8 cellular contexts compared by ENCODE assay signal in genomic region chr2:96245609-96246390, GRCh38. TPM values are rescaled to one million over a fixed set of nuclear protein-coding genes. Genes with fewer than 3 reads are reported as not detected.
DNase-seq lines count a peak whose midpoint lies in the region; ATAC-seq lines count a peak whose summit lies in the region.

No MANE protein-coding gene starts in this region.

- peaks cover 56% of the 10 kb centered on the region for H3K4me1 Mint-ChIP-seq in activated T-cell treated with anti-CD3 and anti-CD28 coated beads, Interleukin-2, amount 50 U/mL, for 72 hours (ENCODE audit: low read depth)
- peaks cover 58% of the 10 kb centered on the region for H3K4me1 Mint-ChIP-seq in T-helper 1 cell treated with Interleukin-12 subunit alpha and Interleukin-12 subunit beta and Interleukin-4 antibody, amounts not matched to agents 30 μg/mL and 1 μg/mL, for 36 hours (ENCODE audit: low read depth)
- H3K4me1 Mint-ChIP-seq in stimulated activated naive CD8-positive, alpha-beta T cell treated with anti-CD3 and anti-CD28 coated beads, Interleukin-15, amount 100 ng/mL, for 72 hours: peaks cover 62% of the 10 kb centered on the region

- peak overlapping the region; percentile 43 for H3K27ac Mint-ChIP-seq in activated T-cell treated with anti-CD3 and anti-CD28 coated beads, Interleukin-2, amount 50 U/mL, for 72 hours
- peak overlapping the region; percentile 81 for H3K27ac Mint-ChIP-seq in T-helper 1 cell treated with Interleukin-12 subunit alpha and Interleukin-12 subunit beta and Interleukin-4 antibody, amounts not matched to agents 30 μg/mL and 1 μg/mL, for 36 hours
- peak overlapping the region; percentile 86 to 97 for H3K27ac Mint-ChIP-seq in stimulated activated naive CD8-positive, alpha-beta T cell treated with anti-CD3 and anti-CD28 coated beads, Interleukin-15, amount 100 ng/mL, for 72 hours

- ATAC-seq in activated T-cell treated with anti-CD3 and anti-CD28 coated beads, Interleukin-2, amount 50 U/mL, for 72 hours (replicated peaks in 1 of 2): no peak
- ATAC-seq in stimulated activated naive CD8-positive, alpha-beta T cell treated with anti-CD3 and anti-CD28 coated beads, Interleukin-15, amount 100 ng/mL, for 72 hours: peak; percentile 6
- no peak for ATAC-seq in GM21515 (IDR thresholded peaks at IDR 0.05; ENCODE audit: unreplicated experiment)
- ATAC-seq in HG02642 (IDR thresholded peaks at IDR 0.05; ENCODE audit: poor library complexity, unreplicated experiment): no peak

- H3K4me3 Mint-ChIP-seq in activated T-cell treated with anti-CD3 and anti-CD28 coated beads, Interleukin-2, amount 50 U/mL, for 72 hours: no peak overlapping the region
- H3K4me3 Mint-ChIP-seq in T-helper 1 cell treated with Interleukin-12 subunit alpha and Interleukin-12 subunit beta and Interleukin-4 antibody, amounts not matched to agents 30 μg/mL and 1 μg/mL, for 36 hours: no peak overlapping the region
- H3K4me3 Mint-ChIP-seq in stimulated activated naive CD8-positive, alpha-beta T cell treated with anti-CD3 and anti-CD28 coated beads, Interleukin-15, amount 100 ng/mL, for 72 hours: peak overlapping the region in 1 of 2 donors; percentile 6

- peaks cover 0 to 3% of the 10 kb centered on the region in 2 donors for H3K36me3 Mint-ChIP-seq in activated T-cell treated with anti-CD3 and anti-CD28 coated beads, Interleukin-2, amount 50 U/mL, for 72 hours (ENCODE audit: insufficient read depth in 2 of 2)
- peaks cover 31% of the 10 kb centered on the region for H3K36me3 Mint-ChIP-seq in T-helper 1 cell treated with Interleukin-12 subunit alpha and Interleukin-12 subunit beta and Interleukin-4 antibody, amounts not matched to agents 30 μg/mL and 1 μg/mL, for 36 hours (ENCODE audit: low read depth)

- no peaks in the 10 kb centered on the region for H3K9me3 Mint-ChIP-seq in activated T-cell treated with anti-CD3 and anti-CD28 coated beads, Interleukin-2, amount 50 U/mL, for 72 hours
- H3K9me3 Mint-ChIP-seq in T-helper 1 cell treated with Interleukin-12 subunit alpha and Interleukin-12 subunit beta and Interleukin-4 antibody, amounts not matched to agents 30 μg/mL and 1 μg/mL, for 36 hours: peaks cover 9% of the 10 kb centered on the region
- peaks cover 8% of the 10 kb centered on the region in 2 donors for H3K9me3 Mint-ChIP-seq in stimulated activated naive CD8-positive, alpha-beta T cell treated with anti-CD3 and anti-CD28 coated beads, Interleukin-15, amount 100 ng/mL, for 72 hours

- no peaks in the 10 kb centered on the region for H3K27me3 Mint-ChIP-seq in activated T-cell treated with anti-CD3 and anti-CD28 coated beads, Interleukin-2, amount 50 U/mL, for 72 hours (ENCODE audit: low read depth)
- no peaks in the 10 kb centered on the region for H3K27me3 Mint-ChIP-seq in T-helper 1 cell treated with Interleukin-12 subunit alpha and Interleukin-12 subunit beta and Interleukin-4 antibody, amounts not matched to agents 30 μg/mL and 1 μg/mL, for 36 hours (ENCODE audit: low read depth)
- H3K27me3 Mint-ChIP-seq in stimulated activated naive CD8-positive, alpha-beta T cell treated with anti-CD3 and anti-CD28 coated beads, Interleukin-15, amount 100 ng/mL, for 72 hours: no peaks in the 10 kb centered on the region

- peak in 1 of 2 donors; percentile 19 for DNase-seq in activated T-cell treated with anti-CD3 and anti-CD28 coated beads, Interleukin-2, amount 50 U/mL, for 72 hours
- DNase-seq in activated T-cell treated with anti-CD3 and anti-CD28 coated beads, Interleukin-2, amount 50 U/mL, for 1 hour: no peak
- DNase-seq in fibroblast of peridontal ligament (ENCODE audit: extremely low read depth) (peak; percentile 38), GOT3 (lab: John Stamatoyannopoulos, UW) (no peak)
- peak in 1 of 2 donors; percentile 34 for DNase-seq in stimulated activated naive CD8-positive, alpha-beta T cell treated with anti-CD3 and anti-CD28 coated beads, Interleukin-15, amount 100 ng/mL, for 72 hours

RNA-seq across cellular contexts. Expression of gene TMEM127, which starts 20.0 kb away (rescaled TPM):
- total RNA-seq in activated T-cell treated with anti-CD3 and anti-CD28 coated beads, Interleukin-2, amount 50 U/mL, for 72 hours: 10 to 100 TPM; 23.2 to 29.3 TPM

RNA-seq across cellular contexts. Expression of gene CIAO1, which starts 20.2 kb away (rescaled TPM):
- total RNA-seq in activated T-cell treated with anti-CD3 and anti-CD28 coated beads, Interleukin-2, amount 50 U/mL, for 72 hours: 10 to 100 TPM; 70.8 to 72.6 TPM

RNA-seq across cellular contexts. Expression of gene STARD7, which starts 37.2 kb away (rescaled TPM):
- total RNA-seq in activated T-cell treated with anti-CD3 and anti-CD28 coated beads, Interleukin-2, amount 50 U/mL, for 72 hours: 100 to 1,000 TPM; 202 to 225 TPM

RNA-seq across cellular contexts. Expression of gene SNRNP200, which starts 59.5 kb away (rescaled TPM):
- 100 to 1,000 TPM; 188 to 228 TPM for total RNA-seq in activated T-cell treated with anti-CD3 and anti-CD28 coated beads, Interleukin-2, amount 50 U/mL, for 72 hours
